Comparison of ENCODE assay signal across 18 cellular contexts in genomic region chr9:5857928-5858327, GRCh38. TPM values are rescaled to one million over a fixed set of nuclear protein-coding genes. Genes with fewer than 3 reads are reported as not detected.
"Had no signal": no experiment of that assay in that cellular context is flagged by ENCODE, and none has a peak within 500 bp of the region (broad histone marks: within the 10 kb centered on the region; RNA-seq: fewer than 3 reads in every experiment).

No MANE protein-coding gene starts in this region.

- H3K4me3 ChIP-seq: coronary artery, spleen, testis had no signal

- ATAC-seq: left ventricle myocardium superior; sciatic nerve; stimulated activated naive CD8-positive, alpha-beta T cell treated with anti-CD3 and anti-CD28 coated beads, Interleukin-15, amount 100 ng/mL, for 72 hours had no signal

- FAIRE-seq: frontal cortex, kidney had no signal

- H3K27me3 ChIP-seq: spleen, testis had no signal

- DNase-seq: activated CD4-positive, alpha-beta T cell treated with anti-CD3 and anti-CD28 coated beads for 48 hours; activated naive CD4-positive, alpha-beta T cell treated with anti-CD3 and anti-CD28 coated beads for 36 hours; central memory CD4-positive, alpha-beta T cell; effector CD8-positive, alpha-beta T cell; kidney; left ventricle myocardium superior; mesendoderm; spleen; stimulated activated naive CD8-positive, alpha-beta T cell treated with anti-CD3 and anti-CD28 coated beads, Interleukin-15, amount 100 ng/mL, for 72 hours; testis had no signal

- H3K4me1 ChIP-seq: spleen, testis had no signal

- H3K9me3 ChIP-seq: testis had no signal

- H3K27ac ChIP-seq: coronary artery, spleen, testis had no signal

RNA-seq across cellular contexts. Expression of gene MLANA, which starts 32.8 kb away (rescaled TPM):
- total RNA-seq: activated naive CD4-positive, alpha-beta T cell treated with anti-CD3 and anti-CD28 coated beads for 36 hours; fibroblast of lung; frontal cortex; kidney; left ventricle myocardium superior; osteoblast; pulmonary artery endothelial cell; sciatic nerve; spleen; testis; ureter had no signal
- polyA plus RNA-seq: fibroblast of lung, neural cell, spleen had no signal
